In the genomic region with DNA sequence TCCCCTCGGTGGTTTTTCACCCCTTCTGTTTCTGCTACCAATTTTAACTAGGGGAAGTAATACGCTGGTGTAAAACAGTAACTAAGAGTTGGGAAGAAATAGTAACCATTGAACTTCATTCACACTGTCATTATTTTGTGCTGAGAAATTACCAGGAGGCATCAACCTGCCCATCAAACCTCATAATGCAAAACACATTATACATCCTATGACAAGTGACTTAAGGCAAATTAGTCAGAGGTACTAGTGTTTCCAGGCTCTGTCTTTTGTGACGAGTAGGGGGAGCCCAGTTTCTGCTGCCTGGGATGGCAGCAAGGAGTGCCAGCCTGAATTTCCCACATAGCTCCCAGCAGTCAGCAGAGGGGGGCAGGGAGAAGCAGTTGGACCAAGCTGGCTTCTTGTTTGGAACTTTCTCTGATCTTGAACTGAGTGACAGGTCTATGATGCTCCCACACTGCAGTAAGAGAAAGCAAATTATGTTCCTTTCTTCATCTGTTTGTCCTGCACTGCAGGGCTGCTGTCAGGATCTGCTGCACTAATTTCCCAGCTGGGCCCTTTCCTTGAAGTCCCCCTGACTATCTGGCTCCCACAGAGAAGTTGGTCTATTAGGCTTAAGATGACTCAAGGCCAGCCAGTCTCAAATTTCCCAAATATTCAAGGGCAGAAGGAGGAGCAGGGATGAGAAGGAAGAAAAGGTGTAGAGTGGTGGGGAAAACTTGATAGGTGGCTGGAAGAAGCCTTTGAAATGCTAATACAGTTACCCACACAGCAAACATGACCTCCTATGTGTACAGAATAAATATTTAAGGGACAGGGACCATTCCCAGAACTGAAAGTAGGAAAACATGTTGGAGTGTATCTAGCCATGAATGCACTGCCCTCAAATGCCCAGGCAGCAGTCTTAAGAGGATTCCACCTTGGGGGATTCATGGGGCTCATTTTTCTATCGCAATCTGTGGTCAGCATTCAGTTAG, we compare ENCODE assay signal across 1 cellular context.
TF ChIP-seq lines count a peak whose summit lies in the region.

No MANE protein-coding gene starts in this region.

TF ChIP-seq in HepG2, 621 proteins besides CTCF, POLR2A, EP300 and RAD21 (continued from another document):
- TF ChIP-seq, protein P1, sequence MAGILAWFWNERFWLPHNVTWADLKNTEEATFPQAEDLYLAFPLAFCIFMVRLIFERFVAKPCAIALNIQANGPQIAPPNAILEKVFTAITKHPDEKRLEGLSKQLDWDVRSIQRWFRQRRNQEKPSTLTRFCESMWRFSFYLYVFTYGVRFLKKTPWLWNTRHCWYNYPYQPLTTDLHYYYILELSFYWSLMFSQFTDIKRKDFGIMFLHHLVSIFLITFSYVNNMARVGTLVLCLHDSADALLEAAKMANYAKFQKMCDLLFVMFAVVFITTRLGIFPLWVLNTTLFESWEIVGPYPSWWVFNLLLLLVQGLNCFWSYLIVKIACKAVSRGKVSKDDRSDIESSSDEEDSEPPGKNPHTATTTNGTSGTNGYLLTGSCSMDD (CRISPR knock-in tag; IDR thresholded peaks at IDR 0.05): no peak
- TF ChIP-seq LCORL (IDR thresholded peaks at IDR 0.05) (no peak), LCORL (CRISPR knock-in tag; IDR thresholded peaks at IDR 0.05) (peak; percentile 34; the same call in 1 of the 2 replicates), SOX13 (IDR thresholded peaks at IDR 0.05) (no peak), SOX13 (CRISPR knock-in tag; conservative IDR thresholded peaks at IDR 0.05 in 1 of 2, IDR thresholded peaks at IDR 0.05 in 1 of 2) (peak in 1 of 2 experiments; percentile 24; a peak in 1 of 4 replicates), FOXA3 (CRISPR knock-in tag; IDR thresholded peaks at IDR 0.05) (0 out of 2 replicates have a peak, but pooled peaks have one; percentile 48), ISL2 (CRISPR knock-in tag; IDR thresholded peaks at IDR 0.05) (peak; percentile 55; the same call in 1 of the 2 replicates)
- TF ChIP-seq, protein P2, sequence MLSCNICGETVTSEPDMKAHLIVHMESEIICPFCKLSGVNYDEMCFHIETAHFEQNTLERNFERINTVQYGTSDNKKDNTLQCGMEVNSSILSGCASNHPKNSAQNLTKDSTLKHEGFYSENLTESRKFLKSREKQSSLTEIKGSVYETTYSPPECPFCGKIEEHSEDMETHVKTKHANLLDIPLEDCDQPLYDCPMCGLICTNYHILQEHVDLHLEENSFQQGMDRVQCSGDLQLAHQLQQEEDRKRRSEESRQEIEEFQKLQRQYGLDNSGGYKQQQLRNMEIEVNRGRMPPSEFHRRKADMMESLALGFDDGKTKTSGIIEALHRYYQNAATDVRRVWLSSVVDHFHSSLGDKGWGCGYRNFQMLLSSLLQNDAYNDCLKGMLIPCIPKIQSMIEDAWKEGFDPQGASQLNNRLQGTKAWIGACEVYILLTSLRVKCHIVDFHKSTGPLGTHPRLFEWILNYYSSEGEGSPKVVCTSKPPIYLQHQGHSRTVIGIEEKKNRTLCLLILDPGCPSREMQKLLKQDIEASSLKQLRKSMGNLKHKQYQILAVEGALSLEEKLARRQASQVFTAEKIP (CRISPR knock-in tag; IDR thresholded peaks at IDR 0.05; ENCODE audit: borderline replicate concordance): no peak
- TF ChIP-seq, protein P3, sequence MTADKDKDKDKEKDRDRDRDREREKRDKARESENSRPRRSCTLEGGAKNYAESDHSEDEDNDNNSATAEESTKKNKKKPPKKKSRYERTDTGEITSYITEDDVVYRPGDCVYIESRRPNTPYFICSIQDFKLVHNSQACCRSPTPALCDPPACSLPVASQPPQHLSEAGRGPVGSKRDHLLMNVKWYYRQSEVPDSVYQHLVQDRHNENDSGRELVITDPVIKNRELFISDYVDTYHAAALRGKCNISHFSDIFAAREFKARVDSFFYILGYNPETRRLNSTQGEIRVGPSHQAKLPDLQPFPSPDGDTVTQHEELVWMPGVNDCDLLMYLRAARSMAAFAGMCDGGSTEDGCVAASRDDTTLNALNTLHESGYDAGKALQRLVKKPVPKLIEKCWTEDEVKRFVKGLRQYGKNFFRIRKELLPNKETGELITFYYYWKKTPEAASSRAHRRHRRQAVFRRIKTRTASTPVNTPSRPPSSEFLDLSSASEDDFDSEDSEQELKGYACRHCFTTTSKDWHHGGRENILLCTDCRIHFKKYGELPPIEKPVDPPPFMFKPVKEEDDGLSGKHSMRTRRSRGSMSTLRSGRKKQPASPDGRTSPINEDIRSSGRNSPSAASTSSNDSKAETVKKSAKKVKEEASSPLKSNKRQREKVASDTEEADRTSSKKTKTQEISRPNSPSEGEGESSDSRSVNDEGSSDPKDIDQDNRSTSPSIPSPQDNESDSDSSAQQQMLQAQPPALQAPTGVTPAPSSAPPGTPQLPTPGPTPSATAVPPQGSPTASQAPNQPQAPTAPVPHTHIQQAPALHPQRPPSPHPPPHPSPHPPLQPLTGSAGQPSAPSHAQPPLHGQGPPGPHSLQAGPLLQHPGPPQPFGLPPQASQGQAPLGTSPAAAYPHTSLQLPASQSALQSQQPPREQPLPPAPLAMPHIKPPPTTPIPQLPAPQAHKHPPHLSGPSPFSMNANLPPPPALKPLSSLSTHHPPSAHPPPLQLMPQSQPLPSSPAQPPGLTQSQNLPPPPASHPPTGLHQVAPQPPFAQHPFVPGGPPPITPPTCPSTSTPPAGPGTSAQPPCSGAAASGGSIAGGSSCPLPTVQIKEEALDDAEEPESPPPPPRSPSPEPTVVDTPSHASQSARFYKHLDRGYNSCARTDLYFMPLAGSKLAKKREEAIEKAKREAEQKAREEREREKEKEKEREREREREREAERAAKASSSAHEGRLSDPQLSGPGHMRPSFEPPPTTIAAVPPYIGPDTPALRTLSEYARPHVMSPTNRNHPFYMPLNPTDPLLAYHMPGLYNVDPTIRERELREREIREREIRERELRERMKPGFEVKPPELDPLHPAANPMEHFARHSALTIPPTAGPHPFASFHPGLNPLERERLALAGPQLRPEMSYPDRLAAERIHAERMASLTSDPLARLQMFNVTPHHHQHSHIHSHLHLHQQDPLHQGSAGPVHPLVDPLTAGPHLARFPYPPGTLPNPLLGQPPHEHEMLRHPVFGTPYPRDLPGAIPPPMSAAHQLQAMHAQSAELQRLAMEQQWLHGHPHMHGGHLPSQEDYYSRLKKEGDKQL (CRISPR knock-in tag; IDR thresholded peaks at IDR 0.05; ENCODE audit: low read depth): 0 out of 2 replicates have a peak, but pooled peaks have one; percentile 15
- TF ChIP-seq, protein P4, sequence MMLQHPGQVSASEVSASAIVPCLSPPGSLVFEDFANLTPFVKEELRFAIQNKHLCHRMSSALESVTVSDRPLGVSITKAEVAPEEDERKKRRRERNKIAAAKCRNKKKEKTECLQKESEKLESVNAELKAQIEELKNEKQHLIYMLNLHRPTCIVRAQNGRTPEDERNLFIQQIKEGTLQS (CRISPR knock-in tag; IDR thresholded peaks at IDR 0.05): no peak
